In genomic region chr2:95181774-95182173, GRCh38 we compare ENCODE assay signal across 26 cellular contexts. TPM values are rescaled to one million over a fixed set of nuclear protein-coding genes. Genes with fewer than 3 reads are reported as not detected.
A peak's percentile ranks its signal among the peaks of the same experiment; 100 is the strongest.
DNase-seq lines count a peak whose midpoint lies in the region; ATAC-seq, FAIRE-seq and TF ChIP-seq lines count a peak whose summit lies in the region.
"Had no signal": no experiment of that assay in that cellular context is flagged by ENCODE, and none has a peak within 500 bp of the region (broad histone marks: within the 10 kb centered on the region; RNA-seq: fewer than 3 reads in every experiment).

No MANE protein-coding gene starts in this region.

- TF ChIP-seq EP300 in HepG2 (IDR thresholded peaks at IDR 0.05; ENCODE audit: low read depth in 2 of 2, low read length in 2 of 2) (no peak), HepG2 (CRISPR knock-in tag; IDR thresholded peaks at IDR 0.05; ENCODE audit: borderline replicate concordance) (no peak)

- TF ChIP-seq RAD21 in HepG2 (CRISPR knock-in tag; IDR thresholded peaks at IDR 0.05), result no peak

- BruUV-seq in HepG2 (replicated peaks; lab: Mats Ljungman, UMichigan), result no TSS peak

- H3K27me3 ChIP-seq in HepG2 (ENCODE audit: control insufficient read depth in 1 of 2, insufficient read depth in 2 of 2, low read length in 2 of 2) (no peaks in the 10 kb centered on the region), right lobe of liver (no peaks in the 10 kb centered on the region)
- H3K27me3 ChIP-seq: BE2C, BLaER1 had no signal

- no peak overlapping the region for H3K27ac Mint-ChIP-seq in endothelial cell (ENCODE audit: unreplicated experiment)
- H3K27ac Mint-ChIP-seq: CD4-positive, CD25-positive, alpha-beta regulatory T cell had no signal

- no peaks in the 10 kb centered on the region for H3K79me2 ChIP-seq in HepG2 (ENCODE audit: insufficient read depth, low read length)

- H3K4me1 ChIP-seq in HepG2 (ENCODE audit: insufficient read depth, low read length) (no peaks in the 10 kb centered on the region), right lobe of liver (no peaks in the 10 kb centered on the region)
- H3K4me1 ChIP-seq: BE2C, BLaER1 had no signal

- TF ChIP-seq POLR2A in HepG2 (IDR thresholded peaks at IDR 0.05; ENCODE audit: insufficient read depth in 1 of 2, low read depth in 2 of 2, low read length in 2 of 2), result no peak
- no peak for TF ChIP-seq POLR2A in right lobe of liver (IDR thresholded peaks at IDR 0.05)

- ATAC-seq in HepG2, result no peak
- ATAC-seq in right lobe of liver, result no peak
- no peak for ATAC-seq in GM21515 (IDR thresholded peaks at IDR 0.05; ENCODE audit: unreplicated experiment)
- ATAC-seq: GM12878 had no signal

- POLR2A ChIA-PET in HepG2 (lab: Yijun Ruan, JAX), result interaction anchor here (0.7 kb wide), 1 partner anchor 16 kb away, joined by 3 read pairs; the partner anchor contains the start of gene ZNF2

- intact Hi-C loops in HepG2 (cut with micrococcal nuclease; ENCODE audit: unreplicated experiment) (no loop called here), right lobe of liver (cut with DNase I) (no loop called here)

- no peak overlapping the region for H3K4me2 ChIP-seq in HepG2 (ENCODE audit: low read depth, low read length)
- H3K4me2 ChIP-seq: BLaER1 had no signal

- 98% methylated on average over 18 of the region's 18 CpGs for WGBS in HepG2 (ENCODE audit: low lambda C conversion rate)
- 97% methylated on average over 18 of the region's 18 CpGs for WGBS in right lobe of liver (ENCODE audit: insufficient coverage, low coverage, low lambda C conversion rate, missing lambda C conversion rate)

- peaks cover 2% of the 10 kb centered on the region for H3K27me3 Mint-ChIP-seq in endothelial cell (ENCODE audit: unreplicated experiment)
- H3K27me3 Mint-ChIP-seq: CD4-positive, alpha-beta memory T cell; CD4-positive, CD25-positive, alpha-beta regulatory T cell; CD8-positive, alpha-beta memory T cell had no signal

- H4K20me1 ChIP-seq in HepG2 (ENCODE audit: insufficient read depth, low read length), result no peaks in the 10 kb centered on the region
- H4K20me1 ChIP-seq: BLaER1 had no signal

- H3K9ac ChIP-seq in HepG2 (ENCODE audit: insufficient read depth, low read depth, low read length), result no peak overlapping the region
- H3K9ac ChIP-seq: BLaER1 had no signal

- FAIRE-seq in HepG2 (lab: Jason Lieb, UNC), result no peak
- FAIRE-seq: A204.1, GM12878, GM12892, GM18507 had no signal

- H3K9me3 ChIP-seq in HepG2 (ENCODE audit: low read length) (no peaks in the 10 kb centered on the region), right lobe of liver (no peaks in the 10 kb centered on the region)
- H3K9me3 ChIP-seq: BE2C had no signal

- H3K4me1 Mint-ChIP-seq in endothelial cell (ENCODE audit: unreplicated experiment), result no peaks in the 10 kb centered on the region
- H3K4me1 Mint-ChIP-seq: CD14-positive monocyte; CD4-positive, alpha-beta memory T cell; CD4-positive, CD25-positive, alpha-beta regulatory T cell; CD8-positive, alpha-beta memory T cell had no signal

- in situ Hi-C loops in HepG2 (cut with HindIII; ENCODE audit: extremely low pct_ligation_motif_present, low pct_unique_long_range_greater_than_20kb), result no loop called here

- H3K36me3 ChIP-seq in HepG2 (replicated peaks in 1 of 2; ENCODE audit: control insufficient read depth in 1 of 2, insufficient read depth in 2 of 2, low read length in 2 of 2) (peaks cover 20 to 51% of the 10 kb centered on the region in 2 experiments; a peak in 4 of 5 replicates), right lobe of liver (peaks cover 0 to 36% (median 12%) of the 10 kb centered on the region in 4 donors)
- H3K36me3 ChIP-seq: BE2C had no signal

- H3K27ac ChIP-seq in HepG2 (ENCODE audit: extremely low read length, insufficient read depth, low read length) (no peak overlapping the region), right lobe of liver (no peak overlapping the region)
- H3K27ac ChIP-seq: BLaER1 had no signal

- H3K36me3 Mint-ChIP-seq in endothelial cell (ENCODE audit: low read depth, unreplicated experiment), result peaks cover 37% of the 10 kb centered on the region

- DNase-seq in HepG2 (ENCODE audit: low spot score), result no peak
- no peak for DNase-seq in right lobe of liver
- no peak for DNase-seq in endothelial cell (ENCODE audit: low spot score)
- no peak for DNase-seq in T1000 (lab: John Stamatoyannopoulos, UW)
- DNase-seq: 8988T; ACHN; BE2C; C1 segment of cervical spinal cord; CD4-positive, alpha-beta memory T cell; CD4-positive, CD25-positive, alpha-beta regulatory T cell; CD8-positive, alpha-beta memory T cell; COR-L47; DMS 273 treated with DMSO at 0.1 percent for 48 hours; DMS153; DMS53; DMS79; DND-41; EL; GDM1 had no signal

- no peak for TF ChIP-seq CTCF in HepG2 (CRISPR knock-in tag; IDR thresholded peaks at IDR 0.05)
- no peak for TF ChIP-seq CTCF in right lobe of liver (IDR thresholded peaks at IDR 0.05)
- no peak for TF ChIP-seq CTCF in endothelial cell (IDR thresholded peaks at IDR 0.05; ENCODE audit: unreplicated experiment)

- CTCF ChIA-PET in HepG2 (lab: Yijun Ruan, JAX; ENCODE audit: low intra/inter-chr PET ratio, low total read pairs), result no interaction called here

- H3K4me3 ChIP-seq in HepG2 (replicated peaks in 1 of 3; ENCODE audit: insufficient read depth in 1 of 3, low read depth in 2 of 3, low read length in 3 of 3) (no peak overlapping the region), right lobe of liver (no peak overlapping the region)
- H3K4me3 ChIP-seq: BLaER1, GM12878 had no signal

- no peaks in the 10 kb centered on the region for H3K9me3 Mint-ChIP-seq in endothelial cell (ENCODE audit: unreplicated experiment)

- peak overlapping the region; percentile 19 for H3K4me3 Mint-ChIP-seq in endothelial cell (ENCODE audit: unreplicated experiment)
- H3K4me3 Mint-ChIP-seq: CD14-positive monocyte; CD4-positive, alpha-beta memory T cell; CD4-positive, CD25-positive, alpha-beta regulatory T cell; CD8-positive, alpha-beta memory T cell had no signal

- no peak overlapping the region for H2AFZ ChIP-seq in HepG2 (ENCODE audit: low read length)

RNA-seq across cellular contexts. Expression of gene ZNF2, which starts 16.2 kb away (rescaled TPM):
- total RNA-seq in HepG2 (2016; rRNA removed; fragmentation: Illumina TruSeq; extraction: Trizol) (6.1 and 8.5 TPM in 2 replicates), right lobe of liver (1 to 10 TPM; 1.1 to 2.0 (median 1.8) TPM), endothelial cell (ENCODE audit: unreplicated experiment) (5.3 TPM)
- 1.1 and 1.4 TPM in 2 replicates for total RNA-seq in HepG2 (2016; cell fraction: cytosol; rRNA removed; fragmentation: Illumina TruSeq; extraction: Trizol; ENCODE audit: low read depth)
- total RNA-seq in HepG2 (2016; cell fraction: insoluble cytoplasmic fraction; rRNA removed; fragmentation: Illumina TruSeq; extraction: Trizol), result 6.3 and 8.1 TPM in 2 replicates
- 3.3 and 5.0 TPM in 2 replicates for total RNA-seq in HepG2 (2016; cell fraction: membrane; rRNA removed; fragmentation: Illumina TruSeq; extraction: Trizol)
- total RNA-seq in HepG2 (2016; cell fraction: nucleus; rRNA removed; fragmentation: Illumina TruSeq; extraction: Trizol), result 4.2 and 6.5 TPM in 2 replicates
- 4.3 and 4.4 TPM in 2 replicates for polyA plus RNA-seq in HepG2 (2011; rRNA removed)
- 3.1 and 4.6 TPM in 2 replicates for polyA plus RNA-seq in HepG2 (2011; cell fraction: cytosol; rRNA removed)
- polyA plus RNA-seq in HepG2 (2011; cell fraction: nucleus; rRNA removed), result 4.5 and 5.1 TPM in 2 replicates
- polyA plus RNA-seq in HepG2 (2012), result 3.2 and 4.0 TPM in 2 replicates
- 0.46 and 0.50 TPM in 2 replicates for polyA plus RNA-seq in HepG2 (2016; cell fraction: cytosol; fragmentation: Illumina TruSeq; extraction: Trizol; ENCODE audit: low read depth)
- polyA plus RNA-seq in HepG2 (2016; cell fraction: insoluble cytoplasmic fraction; fragmentation: Illumina TruSeq; extraction: Trizol; ENCODE audit: low read depth), result 4.7 and 5.7 TPM in 2 replicates
- 1.3 and 1.4 TPM in 2 replicates for polyA plus RNA-seq in HepG2 (2016; cell fraction: membrane; fragmentation: Illumina TruSeq; extraction: Trizol; ENCODE audit: low read depth)
- 6.8 and 8.0 TPM in 2 replicates for polyA plus RNA-seq in HepG2 (2016; cell fraction: nucleus; fragmentation: Illumina TruSeq; extraction: Trizol; ENCODE audit: insufficient read depth, low read depth)
- 6.3 and 6.9 TPM in 2 replicates for polyA minus RNA-seq in HepG2 (2011; rRNA and poly(A)+ RNA removed; ENCODE audit: low replicate concordance)
- 5.3 and 6.2 TPM in 2 replicates for polyA minus RNA-seq in HepG2 (2011; cell fraction: cytosol; rRNA and poly(A)+ RNA removed)
- polyA minus RNA-seq in HepG2 (2011; cell fraction: nucleus; rRNA and poly(A)+ RNA removed), result 7.1 and 7.7 TPM in 2 replicates

RNA-seq across cellular contexts. Expression of gene ZNF514, which starts 22.1 kb away (rescaled TPM):
- total RNA-seq in HepG2 (2016; rRNA removed; fragmentation: Illumina TruSeq; extraction: Trizol) (12.4 and 15.2 TPM in 2 replicates), right lobe of liver (1 to 10 TPM; 2.0 to 8.1 (median 5.4) TPM), endothelial cell (ENCODE audit: unreplicated experiment) (16.2 TPM)
- total RNA-seq in HepG2 (2016; cell fraction: cytosol; rRNA removed; fragmentation: Illumina TruSeq; extraction: Trizol; ENCODE audit: low read depth), result 11.3 and 12.6 TPM in 2 replicates
- 12.5 and 16.2 TPM in 2 replicates for total RNA-seq in HepG2 (2016; cell fraction: insoluble cytoplasmic fraction; rRNA removed; fragmentation: Illumina TruSeq; extraction: Trizol)
- 13.1 and 16.4 TPM in 2 replicates for total RNA-seq in HepG2 (2016; cell fraction: membrane; rRNA removed; fragmentation: Illumina TruSeq; extraction: Trizol)
- 20.2 and 24.3 TPM in 2 replicates for total RNA-seq in HepG2 (2016; cell fraction: nucleus; rRNA removed; fragmentation: Illumina TruSeq; extraction: Trizol)
- 18.7 and 20.1 TPM in 2 replicates for polyA plus RNA-seq in HepG2 (2011; rRNA removed)
- 6.4 and 7.9 TPM in 2 replicates for polyA plus RNA-seq in HepG2 (2011; cell fraction: cytosol; rRNA removed)
- 37.0 and 42.7 TPM in 2 replicates for polyA plus RNA-seq in HepG2 (2011; cell fraction: nucleus; rRNA removed)
- polyA plus RNA-seq in HepG2 (2012), result 15.6 and 20.3 TPM in 2 replicates
- polyA plus RNA-seq in HepG2 (2016; cell fraction: cytosol; fragmentation: Illumina TruSeq; extraction: Trizol; ENCODE audit: low read depth), result 6.2 and 6.8 TPM in 2 replicates
- 9.1 and 9.6 TPM in 2 replicates for polyA plus RNA-seq in HepG2 (2016; cell fraction: insoluble cytoplasmic fraction; fragmentation: Illumina TruSeq; extraction: Trizol; ENCODE audit: low read depth)
- polyA plus RNA-seq in HepG2 (2016; cell fraction: membrane; fragmentation: Illumina TruSeq; extraction: Trizol; ENCODE audit: low read depth), result 5.2 and 5.7 TPM in 2 replicates
- polyA plus RNA-seq in HepG2 (2016; cell fraction: nucleus; fragmentation: Illumina TruSeq; extraction: Trizol; ENCODE audit: insufficient read depth, low read depth), result 35.4 and 37.2 TPM in 2 replicates
- 6.8 and 15.4 TPM in 2 replicates for polyA minus RNA-seq in HepG2 (2011; rRNA and poly(A)+ RNA removed; ENCODE audit: low replicate concordance)
- polyA minus RNA-seq in HepG2 (2011; cell fraction: cytosol; rRNA and poly(A)+ RNA removed), result 7.7 and 8.4 TPM in 2 replicates
- 50.2 and 59.9 TPM in 2 replicates for polyA minus RNA-seq in HepG2 (2011; cell fraction: nucleus; rRNA and poly(A)+ RNA removed)

RNA-seq across cellular contexts. Expression of gene ZNF892, which starts 25.5 kb away (rescaled TPM):
- total RNA-seq in HepG2 (2016; rRNA removed; fragmentation: Illumina TruSeq; extraction: Trizol) (0.21 TPM in 1 of 2 replicates, not detected in the other), right lobe of liver (1 to 10 TPM in 4 of 6 experiments, under 1 TPM in 2; 0.48 to 2.3 (median 1.1) TPM), endothelial cell (ENCODE audit: unreplicated experiment) (11.2 TPM)
- total RNA-seq in HepG2 (2016; cell fraction: cytosol; rRNA removed; fragmentation: Illumina TruSeq; extraction: Trizol; ENCODE audit: low read depth), result not detected in 2 replicates
- total RNA-seq in HepG2 (2016; cell fraction: insoluble cytoplasmic fraction; rRNA removed; fragmentation: Illumina TruSeq; extraction: Trizol), result 0.09 and 0.22 TPM in 2 replicates
- not detected in 2 replicates for total RNA-seq in HepG2 (2016; cell fraction: membrane; rRNA removed; fragmentation: Illumina TruSeq; extraction: Trizol)
- not detected in 2 replicates for total RNA-seq in HepG2 (2016; cell fraction: nucleus; rRNA removed; fragmentation: Illumina TruSeq; extraction: Trizol)
- polyA plus RNA-seq in HepG2 (2011; rRNA removed), result not detected in 2 replicates
- polyA plus RNA-seq in HepG2 (2011; cell fraction: cytosol; rRNA removed), result not detected in 2 replicates
- polyA plus RNA-seq in HepG2 (2011; cell fraction: nucleus; rRNA removed), result not detected in 2 replicates
- not detected in 2 replicates for polyA plus RNA-seq in HepG2 (2012)
- not detected in 2 replicates for polyA plus RNA-seq in HepG2 (2016; cell fraction: cytosol; fragmentation: Illumina TruSeq; extraction: Trizol; ENCODE audit: low read depth)
- not detected in 2 replicates for polyA plus RNA-seq in HepG2 (2016; cell fraction: insoluble cytoplasmic fraction; fragmentation: Illumina TruSeq; extraction: Trizol; ENCODE audit: low read depth)
- polyA plus RNA-seq in HepG2 (2016; cell fraction: membrane; fragmentation: Illumina TruSeq; extraction: Trizol; ENCODE audit: low read depth), result not detected in 2 replicates
- not detected in 2 replicates for polyA plus RNA-seq in HepG2 (2016; cell fraction: nucleus; fragmentation: Illumina TruSeq; extraction: Trizol; ENCODE audit: insufficient read depth, low read depth)
- not detected in 2 replicates for polyA minus RNA-seq in HepG2 (2011; rRNA and poly(A)+ RNA removed; ENCODE audit: low replicate concordance)
- polyA minus RNA-seq in HepG2 (2011; cell fraction: cytosol; rRNA and poly(A)+ RNA removed), result 0.40 TPM in 1 of 2 replicates, not detected in the other
- polyA minus RNA-seq in HepG2 (2011; cell fraction: nucleus; rRNA and poly(A)+ RNA removed), result 0.75 TPM in 1 of 2 replicates, not detected in the other
